ENCODE assay signal across 1 cellular context in the genomic region with DNA sequence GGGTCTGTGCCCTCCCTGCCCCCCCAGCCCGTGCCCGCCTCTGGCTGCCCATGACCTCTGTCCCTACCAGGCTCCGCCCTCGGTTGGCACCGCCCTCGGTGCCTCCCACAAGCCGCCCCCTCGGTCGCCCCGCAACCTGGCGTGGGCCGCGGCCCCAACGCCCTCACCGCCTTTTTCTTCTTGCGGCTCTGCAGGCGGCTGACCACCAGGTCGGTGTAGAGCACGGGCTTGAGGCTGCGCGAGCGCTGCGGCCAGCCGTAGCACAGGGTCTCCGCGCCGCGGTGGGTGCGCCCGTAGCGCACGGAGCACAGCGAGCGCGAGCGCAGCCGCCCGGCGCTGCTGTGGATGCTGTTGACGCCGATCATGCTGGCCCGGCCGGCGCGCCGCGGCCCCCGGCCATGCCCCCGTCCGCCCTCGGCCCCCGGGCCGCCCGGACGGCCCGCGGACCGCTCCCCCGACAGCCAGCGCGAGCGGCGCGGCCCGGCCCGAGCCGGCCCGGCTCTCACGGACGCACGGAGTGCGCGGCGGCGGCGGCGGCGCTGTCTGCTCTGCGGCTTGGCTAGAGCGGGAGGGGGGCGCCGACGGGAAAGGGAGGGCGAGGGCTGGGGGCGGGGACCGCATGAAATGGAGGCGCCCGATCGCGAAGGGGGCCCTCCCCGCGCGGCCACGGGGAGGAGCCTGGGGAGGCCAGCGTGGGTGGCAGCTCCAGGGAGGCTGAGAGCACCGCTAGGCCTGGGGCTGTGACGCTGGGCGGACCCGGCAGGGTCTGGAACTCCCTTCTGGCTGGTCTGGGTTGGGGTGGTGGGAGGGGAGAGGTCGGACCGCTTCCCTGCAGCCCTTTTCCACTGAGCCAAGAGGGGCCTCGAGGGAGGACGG.
TF ChIP-seq lines count a peak whose summit lies in the region.

No MANE protein-coding gene starts in this region.

TF ChIP-seq in GM12878, 131 proteins besides CTCF, POLR2A, EP300 and RAD21:
- no peak for TF ChIP-seq SUPT20H (IDR thresholded peaks at IDR 0.05; ENCODE audit: borderline replicate concordance, control insufficient read depth, low read depth, low read length)
- no peak for TF ChIP-seq ETV6 (conservative IDR thresholded peaks at IDR 0.05 in 1 of 2, IDR thresholded peaks at IDR 0.05 in 1 of 2; ENCODE audit: borderline replicate concordance in 1 of 2, low read depth in 1 of 2)
- no peak for TF ChIP-seq BRCA1 (IDR thresholded peaks at IDR 0.05; ENCODE audit: low read depth, low read length)
- 0 out of 2 replicates have a peak, but pooled peaks have one; percentile 17 for TF ChIP-seq TAF1 (IDR thresholded peaks at IDR 0.05; ENCODE audit: borderline replicate concordance, low read depth, low read length)
- no peak for TF ChIP-seq HCFC1 (IDR thresholded peaks at IDR 0.05; ENCODE audit: low read length)
- peak in 1 of 2 experiments; percentile 75; a peak in 2 of 3 replicates for TF ChIP-seq EGR1 (IDR thresholded peaks at IDR 0.05; ENCODE audit: borderline replicate concordance in 1 of 2, low read depth in 2 of 2, low read length in 2 of 2)
- no peak for TF ChIP-seq SMAD5 (IDR thresholded peaks at IDR 0.05; ENCODE audit: low read depth)
- TF ChIP-seq ZNF217 (IDR thresholded peaks at IDR 0.05) = no peak
- TF ChIP-seq CHD2 (IDR thresholded peaks at IDR 0.05; ENCODE audit: borderline replicate concordance, low read depth, low read length) = no peak
- TF ChIP-seq ASH2L (IDR thresholded peaks at IDR 0.05; ENCODE audit: borderline replicate concordance, low read depth) = no peak
- no peak for TF ChIP-seq ZNF622 (IDR thresholded peaks at IDR 0.05)
- no peak for TF ChIP-seq MTA3 (IDR thresholded peaks at IDR 0.05; ENCODE audit: borderline replicate concordance, low read length)
- TF ChIP-seq HDAC6 (IDR thresholded peaks at IDR 0.05; ENCODE audit: unreplicated experiment) = peak; percentile 12
- no peak for TF ChIP-seq SMARCA5 (IDR thresholded peaks at IDR 0.05)
- TF ChIP-seq PAX8 (IDR thresholded peaks at IDR 0.05) = no peak
- TF ChIP-seq, protein P1, sequence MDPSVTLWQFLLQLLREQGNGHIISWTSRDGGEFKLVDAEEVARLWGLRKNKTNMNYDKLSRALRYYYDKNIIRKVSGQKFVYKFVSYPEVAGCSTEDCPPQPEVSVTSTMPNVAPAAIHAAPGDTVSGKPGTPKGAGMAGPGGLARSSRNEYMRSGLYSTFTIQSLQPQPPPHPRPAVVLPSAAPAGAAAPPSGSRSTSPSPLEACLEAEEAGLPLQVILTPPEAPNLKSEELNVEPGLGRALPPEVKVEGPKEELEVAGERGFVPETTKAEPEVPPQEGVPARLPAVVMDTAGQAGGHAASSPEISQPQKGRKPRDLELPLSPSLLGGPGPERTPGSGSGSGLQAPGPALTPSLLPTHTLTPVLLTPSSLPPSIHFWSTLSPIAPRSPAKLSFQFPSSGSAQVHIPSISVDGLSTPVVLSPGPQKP (IDR thresholded peaks at IDR 0.05; ENCODE audit: low read depth, low read length) = no peak
- TF ChIP-seq, protein P2, sequence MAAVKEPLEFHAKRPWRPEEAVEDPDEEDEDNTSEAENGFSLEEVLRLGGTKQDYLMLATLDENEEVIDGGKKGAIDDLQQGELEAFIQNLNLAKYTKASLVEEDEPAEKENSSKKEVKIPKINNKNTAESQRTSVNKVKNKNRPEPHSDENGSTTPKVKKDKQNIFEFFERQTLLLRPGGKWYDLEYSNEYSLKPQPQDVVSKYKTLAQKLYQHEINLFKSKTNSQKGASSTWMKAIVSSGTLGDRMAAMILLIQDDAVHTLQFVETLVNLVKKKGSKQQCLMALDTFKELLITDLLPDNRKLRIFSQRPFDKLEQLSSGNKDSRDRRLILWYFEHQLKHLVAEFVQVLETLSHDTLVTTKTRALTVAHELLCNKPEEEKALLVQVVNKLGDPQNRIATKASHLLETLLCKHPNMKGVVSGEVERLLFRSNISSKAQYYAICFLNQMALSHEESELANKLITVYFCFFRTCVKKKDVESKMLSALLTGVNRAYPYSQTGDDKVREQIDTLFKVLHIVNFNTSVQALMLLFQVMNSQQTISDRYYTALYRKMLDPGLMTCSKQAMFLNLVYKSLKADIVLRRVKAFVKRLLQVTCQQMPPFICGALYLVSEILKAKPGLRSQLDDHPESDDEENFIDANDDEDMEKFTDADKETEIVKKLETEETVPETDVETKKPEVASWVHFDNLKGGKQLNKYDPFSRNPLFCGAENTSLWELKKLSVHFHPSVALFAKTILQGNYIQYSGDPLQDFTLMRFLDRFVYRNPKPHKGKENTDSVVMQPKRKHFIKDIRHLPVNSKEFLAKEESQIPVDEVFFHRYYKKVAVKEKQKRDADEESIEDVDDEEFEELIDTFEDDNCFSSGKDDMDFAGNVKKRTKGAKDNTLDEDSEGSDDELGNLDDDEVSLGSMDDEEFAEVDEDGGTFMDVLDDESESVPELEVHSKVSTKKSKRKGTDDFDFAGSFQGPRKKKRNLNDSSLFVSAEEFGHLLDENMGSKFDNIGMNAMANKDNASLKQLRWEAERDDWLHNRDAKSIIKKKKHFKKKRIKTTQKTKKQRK (IDR thresholded peaks at IDR 0.05; ENCODE audit: low read depth, low read length) = no peak
- no peak for TF ChIP-seq KLF5 (IDR thresholded peaks at IDR 0.05; ENCODE audit: partially characterized antibody)
- TF ChIP-seq IRF4 (IDR thresholded peaks at IDR 0.05; ENCODE audit: low read depth, low read length) = no peak
- TF ChIP-seq POLR2AphosphoS5 (IDR thresholded peaks at IDR 0.05; ENCODE audit: low read length) = no peak
TF ChIP-seq in GM12878: peak in this region for 3.
